10 cellular contexts compared by ENCODE assay signal in genomic region chr12:124428136-124428791, GRCh38.
A peak's percentile ranks its signal among the peaks of the same experiment; 100 is the strongest.
DNase-seq lines count a peak whose midpoint lies in the region; ATAC-seq and TF ChIP-seq lines count a peak whose summit lies in the region.
"Had no signal": no experiment of that assay in that cellular context is flagged by ENCODE, and none has a peak within 500 bp of the region (broad histone marks: within the 10 kb centered on the region; RNA-seq: fewer than 3 reads in every experiment).

No MANE protein-coding gene starts in this region.

- H3K27ac ChIP-seq in WERI-Rb-1 (peak overlapping the region; percentile 86), left ventricle myocardium inferior (replicated peaks) (peak overlapping the region; percentile 79)

- peak; percentile 67 for DNase-seq in GM04503 (ENCODE audit: low read depth)
- peak; percentile 96 for DNase-seq in WERI-Rb-1
- DNase-seq in left ventricle myocardium inferior, result no peak
- DNase-seq in retinal pigment epithelial cell (ENCODE audit: low read depth), result peak; percentile 51
- no peak for DNase-seq in NCI-H1092 (lab: John Stamatoyannopoulos, UW)
- DNase-seq in SIG-M5 (lab: John Stamatoyannopoulos, UW), result no peak
- DNase-seq in NCI-H2029 treated with DMSO at 0.1 percent for 48 hours (lab: John Stamatoyannopoulos, UW), result no peak
- DNase-seq: activated CD4-positive, alpha-beta T cell treated with anti-CD3 and anti-CD28 coated beads, Interleukin-2, amount 50 U/mL, for 1 hour; NCI-H187 treated with DMSO at 0.1 percent for 48 hours had no signal

- H3K4me1 ChIP-seq in left ventricle myocardium inferior, result peaks cover 81% of the 10 kb centered on the region

- H3K36me3 ChIP-seq in WERI-Rb-1 (peaks cover 54% of the 10 kb centered on the region), left ventricle myocardium inferior (peaks cover 45% of the 10 kb centered on the region)

- no peak overlapping the region for H3K4me3 ChIP-seq in WERI-Rb-1 (ENCODE audit: low read depth, low read length)
- H3K4me3 ChIP-seq in left ventricle myocardium inferior, result no peak overlapping the region
- H3K4me3 ChIP-seq in retinal pigment epithelial cell (ENCODE audit: low read length), result no peak overlapping the region

- H3K27me3 ChIP-seq in WERI-Rb-1 (ENCODE audit: insufficient read depth, low read depth, severe bottlenecking) (no peaks in the 10 kb centered on the region), left ventricle myocardium inferior (ENCODE audit: low read depth) (no peaks in the 10 kb centered on the region)

- ATAC-seq in HG02798 (IDR thresholded peaks at IDR 0.05; ENCODE audit: poor library complexity, unreplicated experiment), result no peak

- no peak for TF ChIP-seq CTCF in WERI-Rb-1 (IDR thresholded peaks at IDR 0.05; ENCODE audit: low read depth, low read length)
- no peak for TF ChIP-seq CTCF in left ventricle myocardium inferior (IDR thresholded peaks at IDR 0.05; ENCODE audit: borderline replicate concordance)
- no peak for TF ChIP-seq CTCF in retinal pigment epithelial cell (conservative IDR thresholded peaks at IDR 0.05; ENCODE audit: low read depth, low read length)

- intact Hi-C loops in left ventricle myocardium inferior (cut with micrococcal nuclease), result no loop called here

- H3K9me3 ChIP-seq in WERI-Rb-1 (ENCODE audit: severe bottlenecking) (no peaks in the 10 kb centered on the region), left ventricle myocardium inferior (replicated peaks) (no peaks in the 10 kb centered on the region)

Comparison
In these comparisons a context has a peak if more than half of its experiments do, and no peak if none do; other contexts are left out.
1. DNase-seq: peak in GM04503 (single experiment), WERI-Rb-1 (single experiment) and retinal pigment epithelial cell (single experiment); none in left ventricle myocardium inferior (single experiment), NCI-H1092 (single experiment), SIG-M5 (single experiment) and NCI-H2029 treated with DMSO at 0.1 percent for 48 hours (single experiment).